ENCODE assay signal across 14 cellular contexts in genomic region chr14:70754989-70755388, GRCh38. TPM values are rescaled to one million over a fixed set of nuclear protein-coding genes. Genes with fewer than 3 reads are reported as not detected.
DNase-seq lines count a peak whose midpoint lies in the region; ATAC-seq and TF ChIP-seq lines count a peak whose summit lies in the region.
"Had no signal": no experiment of that assay in that cellular context is flagged by ENCODE, and none has a peak within 500 bp of the region (broad histone marks: within the 10 kb centered on the region; RNA-seq: fewer than 3 reads in every experiment).

No MANE protein-coding gene starts in this region.

- H3K27me3 ChIP-seq in endodermal cell (ENCODE audit: control insufficient read depth, insufficient read depth, low read length, poor library complexity, severe bottlenecking) = no peaks in the 10 kb centered on the region
- H3K27me3 ChIP-seq: esophagus muscularis mucosa had no signal

- H3K4me3 ChIP-seq in endodermal cell (ENCODE audit: low read length) = no peak overlapping the region
- H3K4me3 ChIP-seq: esophagus muscularis mucosa had no signal

- H3K9me3 ChIP-seq in endodermal cell (ENCODE audit: control insufficient read depth, low read length) = peaks cover 4% of the 10 kb centered on the region
- H3K9me3 ChIP-seq: esophagus muscularis mucosa had no signal

- ATAC-seq in HG03354 (IDR thresholded peaks at IDR 0.05; ENCODE audit: poor library complexity, severe bottlenecking, unreplicated experiment) = no peak
- ATAC-seq: CD8-positive, alpha-beta T cell; T-cell had no signal

- TF ChIP-seq CTCF in endodermal cell (conservative IDR thresholded peaks at IDR 0.05) = no peak

- no peak overlapping the region for H3K9ac ChIP-seq in endodermal cell (ENCODE audit: extremely low read depth, low read length, poor library complexity, severe bottlenecking)
- H3K9ac ChIP-seq: KMS-11 had no signal

- peaks cover 64% of the 10 kb centered on the region for H3K36me3 Mint-ChIP-seq in endodermal cell (ENCODE audit: low read depth)

- H3K27ac ChIP-seq in endodermal cell (ENCODE audit: low read depth, low read length) = no peak overlapping the region
- H3K27ac ChIP-seq: esophagus muscularis mucosa, KMS-11 had no signal

- H3K27ac Mint-ChIP-seq in endodermal cell = peak overlapping the region; percentile 75
- H3K27ac Mint-ChIP-seq: CD8-positive, alpha-beta T cell; T-cell had no signal

- H3K4me1 ChIP-seq in endodermal cell (ENCODE audit: control insufficient read depth, insufficient read depth, low read length) = peaks cover 13% of the 10 kb centered on the region

- peaks cover 71% of the 10 kb centered on the region for H3K36me3 ChIP-seq in endodermal cell (ENCODE audit: control insufficient read depth, insufficient read depth, low read length)
- H3K36me3 ChIP-seq: esophagus muscularis mucosa had no signal

- DNase-seq in DMS79 (lab: John Stamatoyannopoulos, UW) (peak; percentile 65), NCI-H524 (lab: John Stamatoyannopoulos, UW) (peak; percentile 95), endodermal cell (peak; percentile 56), mucosa of gallbladder (ENCODE audit: low spot score) (peak; percentile 46), RPMI8226 (no peak), epidermal melanocyte (ENCODE audit: insufficient read length, low spot score) (no peak), OCI-M2 (lab: John Stamatoyannopoulos, UW; ENCODE audit: unreplicated experiment) (no peak)
- DNase-seq: amniotic stem cell; CD8-positive, alpha-beta T cell; T-cell had no signal

- no peaks in the 10 kb centered on the region for H3K27me3 Mint-ChIP-seq in endodermal cell (ENCODE audit: insufficient read depth)
- H3K27me3 Mint-ChIP-seq: T-cell, type B pancreatic cell had no signal

- H3K4me3 Mint-ChIP-seq in endodermal cell = no peak overlapping the region
- H3K4me3 Mint-ChIP-seq: CD8-positive, alpha-beta T cell; T-cell; type B pancreatic cell had no signal

- H3K4me1 Mint-ChIP-seq in endodermal cell = peaks cover 44% of the 10 kb centered on the region
- H3K4me1 Mint-ChIP-seq: T-cell had no signal

- no peaks in the 10 kb centered on the region for H3K9me3 Mint-ChIP-seq in endodermal cell
- H3K9me3 Mint-ChIP-seq: CD8-positive, alpha-beta T cell; T-cell; type B pancreatic cell had no signal

- 77 to 88% methylated on average over 3 of the region's 3 CpGs for WGBS in endodermal cell (ENCODE audit: insufficient coverage in 1 of 2, insufficient read length in 1 of 2), 2 experiments

RNA-seq across cellular contexts. Expression of gene MAP3K9, which starts 54.3 kb away (rescaled TPM):
- total RNA-seq in endodermal cell (10 to 100 TPM; 34.1 to 38.5 TPM), mucosa of gallbladder (9.9 TPM)
- polyA plus RNA-seq in endodermal cell (2013, experiment 1 of 2) = 7.3 TPM
- polyA plus RNA-seq in endodermal cell (2013, experiment 2 of 2) = 7.6 TPM

Comparison
In these comparisons a context has a peak if more than half of its experiments do, and no peak if none do; other contexts are left out.
1. DNase-seq: peak in DMS79 (single experiment), NCI-H524 (2 of 2), endodermal cell (single experiment) and mucosa of gallbladder (single experiment); none in RPMI8226 (single experiment), epidermal melanocyte (single experiment) and OCI-M2 (single experiment).